Comparison of ENCODE assay signal across 8 cellular contexts in genomic region chr12:39620664-39621658, GRCh38. TPM values are rescaled to one million over a fixed set of nuclear protein-coding genes. Genes with fewer than 3 reads are reported as not detected.
DNase-seq lines count a peak whose midpoint lies in the region; ATAC-seq lines count a peak whose summit lies in the region.

No MANE protein-coding gene starts in this region.

- no peak overlapping the region for H3K4ac ChIP-seq in neuronal stem cell (ENCODE audit: low read length)

- H3K9me3 ChIP-seq in duodenal mucosa (ENCODE audit: control insufficient read depth in 1 of 2, low read length in 2 of 2) (no peaks in the 10 kb centered on the region), neuronal stem cell (replicated peaks in 1 of 2; ENCODE audit: control insufficient read depth in 2 of 2, insufficient read depth in 1 of 2, low read depth in 1 of 2, low read length in 2 of 2) (no peaks in the 10 kb centered on the region)

- no peak overlapping the region for H3K18ac ChIP-seq in neuronal stem cell (ENCODE audit: low read length)

- H3K4me2 ChIP-seq in neuronal stem cell (ENCODE audit: insufficient read depth, low read length, poor library complexity, severe bottlenecking) = no peak overlapping the region

- H3K27ac ChIP-seq in duodenal mucosa (ENCODE audit: low read depth, low read length) = no peak overlapping the region
- no peak overlapping the region for H3K27ac ChIP-seq in neuronal stem cell (replicated peaks; ENCODE audit: low read length)

- peak overlapping the region; percentile 67 to 68 for H3K4me3 ChIP-seq in duodenal mucosa (ENCODE audit: low read depth in 1 of 2, low read length in 2 of 2)
- H3K4me3 ChIP-seq in neuronal stem cell (ENCODE audit: low read length in 2 of 2) = peak overlapping the region in 1 of 2 donors; percentile 58

- no peak overlapping the region for H4K91ac ChIP-seq in neuronal stem cell (ENCODE audit: low read depth, low read length, poor library complexity)

- peak overlapping the region; percentile 90 for H2AFZ ChIP-seq in neuronal stem cell (ENCODE audit: low read length)

- H4K8ac ChIP-seq in neuronal stem cell (ENCODE audit: low read depth, low read length) = no peak overlapping the region

- H3K9ac ChIP-seq in duodenal mucosa (ENCODE audit: low read depth in 1 of 2, low read length in 2 of 2) (peak overlapping the region; percentile 51 to 52), neuronal stem cell (ENCODE audit: low read depth, low read length, poor library complexity) (no peak overlapping the region)

- no peak overlapping the region for H2BK5ac ChIP-seq in neuronal stem cell (ENCODE audit: low read length)

- no peak overlapping the region for H2BK15ac ChIP-seq in neuronal stem cell (ENCODE audit: low read length)

- ATAC-seq in GM18519 (IDR thresholded peaks at IDR 0.05; ENCODE audit: low FRiP score, unreplicated experiment) (peak; percentile 25), HG02840 (IDR thresholded peaks at IDR 0.05; ENCODE audit: low FRiP score, unreplicated experiment) (peak; percentile 28)

- DNase-seq in T-helper 2 cell (peak in 4 of 5 experiments; percentile 18 to 84 (median 32)), neuronal stem cell (ENCODE audit: low spot score) (no peak), putamen (ENCODE audit: low spot score) (no peak), NK-92 (lab: John Stamatoyannopoulos, UW; ENCODE audit: unreplicated experiment) (no peak), GM03348 (ENCODE audit: low spot score) (no peak)

- H3K27me3 ChIP-seq in duodenal mucosa (ENCODE audit: control insufficient read depth in 1 of 2, insufficient read depth in 2 of 2, low read length in 2 of 2) = no peaks in the 10 kb centered on the region
- H3K27me3 ChIP-seq in neuronal stem cell (ENCODE audit: control insufficient read depth in 3 of 3, insufficient read depth in 3 of 3, low read depth in 1 of 3, low read length in 3 of 3) = no peaks in the 10 kb centered on the region

- H2BK12ac ChIP-seq in neuronal stem cell (ENCODE audit: low read length) = no peak overlapping the region

- no peak overlapping the region for H3K14ac ChIP-seq in neuronal stem cell (ENCODE audit: low read length)

- H2AK5ac ChIP-seq in neuronal stem cell (ENCODE audit: low read depth, low read length) = no peak overlapping the region

- H3K23ac ChIP-seq in neuronal stem cell (ENCODE audit: low read depth, low read length, poor library complexity) = no peak overlapping the region

- H3K4me1 ChIP-seq in duodenal mucosa (ENCODE audit: control insufficient read depth in 1 of 2, insufficient read depth in 2 of 2, low read length in 2 of 2) (peaks cover 0 to 3% of the 10 kb centered on the region in 2 donors), neuronal stem cell (ENCODE audit: control insufficient read depth in 2 of 2, insufficient read depth in 1 of 2, low read depth in 1 of 2, low read length in 2 of 2) (peaks cover 1 to 4% of the 10 kb centered on the region in 2 donors)

- no peaks in the 10 kb centered on the region for H3K79me1 ChIP-seq in neuronal stem cell (ENCODE audit: low read depth, low read length)

- WGBS in neuronal stem cell (ENCODE audit: extremely low coverage in 2 of 2, insufficient read length in 2 of 2, insufficient replicate concordance in 1 of 2), 2 donors = no CpG with 5 or more reads among the region's 11 CpGs

- H3K36me3 ChIP-seq in duodenal mucosa (ENCODE audit: control insufficient read depth in 1 of 2, insufficient read depth in 2 of 2, low read length in 2 of 2) (no peaks in the 10 kb centered on the region), neuronal stem cell (replicated peaks in 1 of 2; ENCODE audit: control insufficient read depth in 2 of 2, insufficient read depth in 2 of 2, low read length in 2 of 2) (no peaks in the 10 kb centered on the region)

- no peak overlapping the region for H2BK120ac ChIP-seq in neuronal stem cell (ENCODE audit: low read depth, low read length)

RNA-seq across cellular contexts. Expression of gene ABCD2, which starts 1.4 kb away (rescaled TPM):
- polyA plus RNA-seq in neuronal stem cell (2013, experiment 1 of 2) = 0.07 TPM
- polyA plus RNA-seq in neuronal stem cell (2013, experiment 2 of 2) = 0.10 TPM

Comparison
In these comparisons a context has a peak if more than half of its experiments do, and no peak if none do; other contexts are left out.
1. DNase-seq: peak in T-helper 2 cell (4 of 5); none in neuronal stem cell (single experiment), putamen (single experiment), NK-92 (single experiment) and GM03348 (single experiment).